28 cellular contexts compared by ENCODE assay signal in the genomic region with DNA sequence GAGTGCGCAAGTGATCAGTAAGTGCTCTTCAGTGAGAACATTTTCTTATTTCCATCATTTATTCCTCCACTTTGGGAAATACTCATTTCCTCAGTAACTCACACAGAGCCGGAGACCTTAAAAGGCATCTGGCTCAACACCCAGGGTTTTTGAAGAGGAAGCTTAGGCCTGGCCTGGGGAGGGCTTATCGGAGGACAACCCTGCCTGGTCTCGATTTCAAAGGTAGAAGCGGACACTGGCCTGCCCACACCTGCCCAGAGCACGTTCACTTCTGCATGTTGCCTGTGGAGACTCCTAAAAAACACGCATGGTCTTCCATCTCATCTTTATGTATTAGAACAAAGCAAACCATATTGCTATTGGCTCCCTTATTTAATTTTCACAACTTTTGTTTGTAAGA. TPM values are rescaled to one million over a fixed set of nuclear protein-coding genes. Genes with fewer than 3 reads are reported as not detected.
A peak's percentile ranks its signal among the peaks of the same experiment; 100 is the strongest.
DNase-seq lines count a peak whose midpoint lies in the region; ATAC-seq and TF ChIP-seq lines count a peak whose summit lies in the region.
"Had no signal": no experiment of that assay in that cellular context is flagged by ENCODE, and none has a peak within 500 bp of the region (broad histone marks: within the 10 kb centered on the region; RNA-seq: fewer than 3 reads in every experiment).

No MANE protein-coding gene starts in this region.

- no peak overlapping the region for H3K9ac ChIP-seq in PC-3 (ENCODE audit: low read length)
- H3K9ac ChIP-seq: SK-N-SH had no signal

- no peaks in the 10 kb centered on the region for H3K79me2 ChIP-seq in GM23338 (replicated peaks; ENCODE audit: insufficient read depth)
- H3K79me2 ChIP-seq in PC-3 (ENCODE audit: low read length): no peaks in the 10 kb centered on the region

- no TSS peak for BruUV-seq in PC-3 (replicated peaks; lab: Mats Ljungman, UMichigan)

- H3K36me3 ChIP-seq in GM23338 (ENCODE audit: insufficient read depth) (peaks cover 19% of the 10 kb centered on the region), neutrophil (no peaks in the 10 kb centered on the region), PC-3 (ENCODE audit: low read depth, low read length) (0 out of 2 replicates have a peak, but pooled peaks cover 6% of the 10 kb centered on the region)
- H3K36me3 ChIP-seq: ascending aorta, gastrocnemius medialis, tibial artery had no signal

- H3K27ac ChIP-seq in GM23338 (ENCODE audit: low read depth) (peak overlapping the region; percentile 32; the same call in 1 of the 2 replicates), neutrophil (peak overlapping the region; percentile 84), coronary artery (no peak overlapping the region), PC-3 (ENCODE audit: low read length) (no peak overlapping the region)
- H3K27ac ChIP-seq: A549, ascending aorta, gastrocnemius medialis, tibial artery, WERI-Rb-1 had no signal

- H3K9me2 ChIP-seq in GM23338 (ENCODE audit: insufficient read depth): no peaks in the 10 kb centered on the region
- H3K9me2 ChIP-seq in PC-3 (replicated peaks; ENCODE audit: low read length): no peaks in the 10 kb centered on the region
- H3K9me2 ChIP-seq: SK-N-SH had no signal

- no peak overlapping the region for H3K4me2 ChIP-seq in GM23338
- H3K4me2 ChIP-seq in PC-3 (ENCODE audit: low read length): no peak overlapping the region
- H3K4me2 ChIP-seq: A549, SK-N-SH had no signal

- H3K9me3 ChIP-seq in neutrophil: no peaks in the 10 kb centered on the region
- H3K9me3 ChIP-seq in PC-3 (ENCODE audit: low read length): no peaks in the 10 kb centered on the region
- H3K9me3 ChIP-seq: A549, ascending aorta, gastrocnemius medialis, SK-N-SH, tibial artery had no signal

- no peaks in the 10 kb centered on the region for H3K27me3 ChIP-seq in GM23338 (ENCODE audit: insufficient read depth)
- H3K27me3 ChIP-seq in neutrophil: no peaks in the 10 kb centered on the region
- H3K27me3 ChIP-seq in PC-3 (ENCODE audit: low read length): no peaks in the 10 kb centered on the region
- H3K27me3 ChIP-seq: ascending aorta, gastrocnemius medialis, tibial artery had no signal

- no peak overlapping the region for H3K4me3 ChIP-seq in GM23338
- peak overlapping the region in 1 of 2 experiments; percentile 36 for H3K4me3 ChIP-seq in neutrophil (ENCODE audit: low read depth in 1 of 2, low read length in 1 of 2)
- no peak overlapping the region for H3K4me3 ChIP-seq in coronary artery
- no peak overlapping the region for H3K4me3 ChIP-seq in PC-3 (ENCODE audit: low read length)
- H3K4me3 ChIP-seq: A549, ascending aorta, gastrocnemius medialis, tibial artery had no signal

- H3K27ac Mint-ChIP-seq in activated CD4-positive, alpha-beta T cell treated with anti-CD3 and anti-CD28 coated beads, Interleukin-2, amount 10 ng/mL, durations not matched to agents 24 days and 14 days: peak overlapping the region; percentile 99
- no peak overlapping the region; the same call in 1 of the 2 replicates for H3K27ac Mint-ChIP-seq in GM23338
- H3K27ac Mint-ChIP-seq in activated T-helper 2 cell treated with anti-CD3 and anti-CD28 coated beads, Interferon-gamma antibody, Interleukin-2, Interleukin-4, amounts not matched to agents 10 μg/mL and 5 μg/mL and 100 μg/mL, durations not matched to agents 14 hours and 24 hours and 36 hours: peak overlapping the region; percentile 97

- H3K4me1 ChIP-seq in GM23338 (ENCODE audit: insufficient read depth): peaks cover 8% of the 10 kb centered on the region; the same call in 1 of the 2 replicates
- peaks cover 62 to 63% of the 10 kb centered on the region in 2 experiments for H3K4me1 ChIP-seq in neutrophil (ENCODE audit: control insufficient read depth in 1 of 2, insufficient read depth in 1 of 2, low read depth in 1 of 2, low read length in 1 of 2)
- no peaks in the 10 kb centered on the region for H3K4me1 ChIP-seq in PC-3 (ENCODE audit: insufficient read depth, low read length)
- H3K4me1 ChIP-seq: A549, ascending aorta, gastrocnemius medialis had no signal

- H3F3A ChIP-seq in GM23338 (replicated peaks; ENCODE audit: low read depth) (peaks cover 14% of the 10 kb centered on the region; the same call in 1 of the 2 replicates), PC-3 (ENCODE audit: low read length, unreplicated experiment) (no peaks in the 10 kb centered on the region)

- H3K4me3 Mint-ChIP-seq in activated CD4-positive, alpha-beta T cell treated with anti-CD3 and anti-CD28 coated beads, Interleukin-2, amount 10 ng/mL, durations not matched to agents 24 days and 14 days: peak overlapping the region; percentile 41
- no peak overlapping the region for H3K4me3 Mint-ChIP-seq in GM23338
- no peak overlapping the region for H3K4me3 Mint-ChIP-seq in activated T-helper 2 cell treated with anti-CD3 and anti-CD28 coated beads, Interferon-gamma antibody, Interleukin-2, Interleukin-4, amounts not matched to agents 10 μg/mL and 5 μg/mL and 100 μg/mL, durations not matched to agents 14 hours and 24 hours and 36 hours (ENCODE audit: low read depth)
- H3K4me3 Mint-ChIP-seq: activated T-cell treated with anti-CD3 and anti-CD28 coated beads, Interleukin-2, amount 50 U/mL, for 24 hours had no signal

- H2AFZ ChIP-seq in GM23338: no peak overlapping the region
- no peak overlapping the region for H2AFZ ChIP-seq in PC-3 (ENCODE audit: low read length)

- H3K9me3 Mint-ChIP-seq in activated CD4-positive, alpha-beta T cell treated with anti-CD3 and anti-CD28 coated beads, Interleukin-2, amount 10 ng/mL, durations not matched to agents 24 days and 14 days: no peaks in the 10 kb centered on the region
- H3K9me3 Mint-ChIP-seq in GM23338: no peaks in the 10 kb centered on the region
- H3K9me3 Mint-ChIP-seq in activated T-helper 2 cell treated with anti-CD3 and anti-CD28 coated beads, Interferon-gamma antibody, Interleukin-2, Interleukin-4, amounts not matched to agents 10 μg/mL and 5 μg/mL and 100 μg/mL, durations not matched to agents 14 hours and 24 hours and 36 hours: no peaks in the 10 kb centered on the region
- H3K9me3 Mint-ChIP-seq: activated T-cell treated with anti-CD3 and anti-CD28 coated beads, Interleukin-2, amount 50 U/mL, for 24 hours; CD8-positive, alpha-beta memory T cell; stimulated activated naive CD8-positive, alpha-beta T cell treated with anti-CD3 and anti-CD28 coated beads, Interleukin-15, amount 100 ng/mL, for 72 hours had no signal

- peaks cover 70% of the 10 kb centered on the region for H3K36me3 Mint-ChIP-seq in activated CD4-positive, alpha-beta T cell treated with anti-CD3 and anti-CD28 coated beads, Interleukin-2, amount 10 ng/mL, durations not matched to agents 24 days and 14 days (ENCODE audit: low read depth)
- peaks cover 62% of the 10 kb centered on the region for H3K36me3 Mint-ChIP-seq in GM23338 (ENCODE audit: low read depth)
- peaks cover 81% of the 10 kb centered on the region for H3K36me3 Mint-ChIP-seq in activated T-helper 2 cell treated with anti-CD3 and anti-CD28 coated beads, Interferon-gamma antibody, Interleukin-2, Interleukin-4, amounts not matched to agents 10 μg/mL and 5 μg/mL and 100 μg/mL, durations not matched to agents 14 hours and 24 hours and 36 hours (ENCODE audit: low read depth)

- ATAC-seq in GM23338 (no peak), PC-3 (no peak)
- ATAC-seq: A549, gastrocnemius medialis had no signal

- CTCF ChIA-PET in PC-3 (lab: Charles Lee): no interaction called here

- no peak for DNase-seq in activated CD4-positive, alpha-beta T cell treated with anti-CD3 and anti-CD28 coated beads, Interleukin-2, amount 10 ng/mL, durations not matched to agents 24 days and 14 days
- no peak for DNase-seq in activated CD4-positive, alpha-beta T cell treated with anti-CD3 and anti-CD28 coated beads for 1 hour
- DNase-seq in GM23338 (ENCODE audit: low spot score): no peak
- DNase-seq in activated T-helper 2 cell treated with anti-CD3 and anti-CD28 coated beads, Interferon-gamma antibody, Interleukin-2, Interleukin-4, amounts not matched to agents 10 μg/mL and 5 μg/mL and 100 μg/mL, durations not matched to agents 14 hours and 24 hours and 36 hours (ENCODE audit: low spot score): no peak
- DNase-seq in coronary artery (ENCODE audit: low spot score): no peak
- DNase-seq in PC-3: no peak
- DNase-seq in cortex of kidney (lab: John Stamatoyannopoulos, UW): no peak
- DNase-seq: activated naive CD4-positive, alpha-beta T cell treated with anti-CD3 and anti-CD28 coated beads, Interleukin-2, amount 50 U/mL, for 16 hours; activated T-cell treated with anti-CD3 and anti-CD28 coated beads, Interleukin-2, amount 50 U/mL, for 24 hours; caudate nucleus; CD8-positive, alpha-beta memory T cell; dermis blood vessel endothelial cell; gastrocnemius medialis; GOT3; hippocampal formation; Kasumi-1; mesendoderm; NCI-H1436 treated with DMSO at 0.1 percent for 48 hours; NCI-H446 treated with DMSO at 0.1 percent for 48 hours; NCI-H82; SK-N-SH; T-helper 9 cell; tibial artery; WERI-Rb-1 had no signal

- no peaks in the 10 kb centered on the region; the same call in 1 of the 2 replicates for H4K20me1 ChIP-seq in GM23338 (replicated peaks; ENCODE audit: insufficient read depth)
- H4K20me1 ChIP-seq in PC-3 (ENCODE audit: low read length): no peaks in the 10 kb centered on the region

- POLR2A ChIA-PET in PC-3 (lab: Charles Lee; ENCODE audit: unreplicated experiment): no interaction called here

- no peaks in the 10 kb centered on the region for H3K27me3 Mint-ChIP-seq in activated CD4-positive, alpha-beta T cell treated with anti-CD3 and anti-CD28 coated beads, Interleukin-2, amount 10 ng/mL, durations not matched to agents 24 days and 14 days
- H3K27me3 Mint-ChIP-seq in GM23338 (ENCODE audit: insufficient read depth, low read depth, poor library complexity): peaks cover 14% of the 10 kb centered on the region
- no peaks in the 10 kb centered on the region for H3K27me3 Mint-ChIP-seq in activated T-helper 2 cell treated with anti-CD3 and anti-CD28 coated beads, Interferon-gamma antibody, Interleukin-2, Interleukin-4, amounts not matched to agents 10 μg/mL and 5 μg/mL and 100 μg/mL, durations not matched to agents 14 hours and 24 hours and 36 hours (ENCODE audit: low read depth)
- H3K27me3 Mint-ChIP-seq: activated T-cell treated with anti-CD3 and anti-CD28 coated beads, Interleukin-2, amount 50 U/mL, for 24 hours; CD8-positive, alpha-beta memory T cell; stimulated activated naive CD8-positive, alpha-beta T cell treated with anti-CD3 and anti-CD28 coated beads, Interleukin-15, amount 100 ng/mL, for 72 hours had no signal

- TF ChIP-seq CTCF in GM23338 (conservative IDR thresholded peaks at IDR 0.05; ENCODE audit: low read depth in 2 of 2) (no peak), neutrophil (IDR thresholded peaks at IDR 0.05) (no peak), coronary artery (IDR thresholded peaks at IDR 0.05) (no peak), PC-3 (conservative IDR thresholded peaks at IDR 0.05; ENCODE audit: low read depth, low read length) (no peak)

- peaks cover 92% of the 10 kb centered on the region for H3K4me1 Mint-ChIP-seq in activated CD4-positive, alpha-beta T cell treated with anti-CD3 and anti-CD28 coated beads, Interleukin-2, amount 10 ng/mL, durations not matched to agents 24 days and 14 days
- H3K4me1 Mint-ChIP-seq in GM23338: peaks cover 39% of the 10 kb centered on the region
- H3K4me1 Mint-ChIP-seq in activated T-helper 2 cell treated with anti-CD3 and anti-CD28 coated beads, Interferon-gamma antibody, Interleukin-2, Interleukin-4, amounts not matched to agents 10 μg/mL and 5 μg/mL and 100 μg/mL, durations not matched to agents 14 hours and 24 hours and 36 hours (ENCODE audit: low read depth): peaks cover 84% of the 10 kb centered on the region

- intact Hi-C loops in activated CD4-positive, alpha-beta T cell treated with anti-CD3 and anti-CD28 coated beads, Interleukin-2, amount 10 ng/mL, durations not matched to agents 24 days and 14 days (cut with micrococcal nuclease): loop anchor here (5.0 kb wide), 2 partner anchors 74 to 166 kb away; no protein-coding TSS in a partner anchor
- intact Hi-C loops in activated T-helper 2 cell treated with anti-CD3 and anti-CD28 coated beads, Interferon-gamma antibody, Interleukin-2, Interleukin-4, amounts not matched to agents 10 μg/mL and 5 μg/mL and 100 μg/mL, durations not matched to agents 14 hours and 24 hours and 36 hours (cut with micrococcal nuclease): no loop called here
- intact Hi-C loops in PC-3 (cut with micrococcal nuclease): no loop called here

RNA-seq across cellular contexts. Expression of gene FURIN, which starts 55.5 kb away (rescaled TPM):
- total RNA-seq in activated CD4-positive, alpha-beta T cell treated with anti-CD3 and anti-CD28 coated beads, Interleukin-2, amount 10 ng/mL, durations not matched to agents 24 days and 14 days: 432 TPM in 2 replicates
- total RNA-seq in GM23338 (2014; rRNA removed; shearing (Covaris generic)): 15.7 and 20.9 TPM in 2 replicates
- 6.3 and 7.4 TPM in 2 replicates for polyA plus RNA-seq in GM23338 (2016; fragmentation: Nextera tagmentation; extraction: Ambion mirVana)
- 564 and 570 TPM in 2 replicates for total RNA-seq in activated T-helper 2 cell treated with anti-CD3 and anti-CD28 coated beads, Interferon-gamma antibody, Interleukin-2, Interleukin-4, amounts not matched to agents 10 μg/mL and 5 μg/mL and 100 μg/mL, durations not matched to agents 14 hours and 24 hours and 36 hours
- 39.1 and 44.2 TPM in 2 replicates for total RNA-seq in PC-3 (2014; rRNA removed)

Comparison
In these comparisons a context has a peak if more than half of its experiments do, and no peak if none do; other contexts are left out.
1. H3K27ac ChIP-seq: peak in GM23338 (single experiment) and neutrophil (single experiment); none in coronary artery (0 of 2) and PC-3 (single experiment).